In the genomic region with DNA sequence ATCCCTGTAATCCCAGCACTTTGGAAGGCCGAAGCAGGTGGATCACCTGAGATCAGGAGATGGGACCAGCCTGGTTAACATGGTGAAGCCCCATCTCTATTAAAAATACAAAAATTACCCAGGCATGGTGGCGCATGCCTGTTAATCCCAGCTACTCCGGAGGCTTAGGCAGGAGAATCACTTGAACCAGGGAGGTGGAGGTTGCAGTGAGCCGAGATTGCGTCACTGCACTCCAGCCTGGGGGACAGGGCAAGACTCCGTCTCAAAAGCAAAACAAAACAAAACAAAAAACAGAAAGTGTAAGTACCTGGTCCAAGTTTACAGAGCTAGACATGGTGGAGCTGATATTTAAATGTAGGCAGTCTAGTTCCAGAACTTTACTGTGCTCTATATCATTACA, we compare ENCODE assay signal across 8 cellular contexts.
A peak's percentile ranks its signal among the peaks of the same experiment; 100 is the strongest.
DNase-seq lines count a peak whose midpoint lies in the region; ATAC-seq, FAIRE-seq and TF ChIP-seq lines count a peak whose summit lies in the region.
"Not testable (repeated sequence)": the region's sequence is repeated elsewhere in the genome, so short reads cannot be mapped to it uniquely, and the experiment has no call there.

No MANE protein-coding gene starts in this region.

- not testable (repeated sequence) for H3K14ac ChIP-seq in H1 (ENCODE audit: insufficient read length)

- TF ChIP-seq CTCF in HEK293 (tag by site-specific recombination; IDR thresholded peaks at IDR 0.05); H1 (IDR thresholded peaks at IDR 0.05; ENCODE audit: control extremely low read depth in 1 of 3, insufficient read depth in 1 of 3, low read depth in 1 of 3, low read length in 3 of 3): not testable (repeated sequence)

- not testable (repeated sequence) for H2BK5ac ChIP-seq in H1 (ENCODE audit: low read depth, low read length)

- FAIRE-seq in H1 (lab: Jason Lieb, UNC) = not testable (repeated sequence)

- H3K79me1 ChIP-seq in H1 (ENCODE audit: low read depth, low read length) = not testable (repeated sequence)

- CTCF ChIA-PET in HEK293 (lab: Yijun Ruan, JAX) (interaction anchor here (0.6 to 2.6 kb wide), 6 partner anchors 11 to 247 kb away, joined by 3 to 19 read pairs (median 4); partner anchors contain the start of genes ARID4B and GGPS1), H1 (lab: Charles Lee; ENCODE audit: partially characterized antibody) (interaction anchor here (1.2 to 5.5 kb wide), 3 partner anchors 70 to 161 kb away, joined by 3 to 39 read pairs (median 4); partner anchors contain the start of genes ARID4B and GGPS1)
- CTCF ChIA-PET in activated CD8-positive, alpha-beta T cell treated with anti-CD3 and anti-CD28 coated beads, Interleukin-2, amount 10 ng/mL, durations not matched to agents 7 days and 5 days (lab: Charles Lee) = interaction anchor here (0.7 to 3.9 kb wide), 13 partner anchors 9 to 158 kb away, joined by 3 to 31 read pairs (median 4); partner anchors contain the start of gene GGPS1
- CTCF ChIA-PET in naive thymus-derived CD4-positive, alpha-beta T cell (lab: Charles Lee) = interaction anchor here (0.6 to 1.7 kb wide), 3 partner anchors 10 to 158 kb away, joined by 3 to 15 read pairs (median 3); no protein-coding TSS in a partner anchor

- not testable (repeated sequence) for H3K27ac ChIP-seq in CD4-positive, CD25-positive, alpha-beta regulatory T cell (ENCODE audit: insufficient read depth, low read length, poor library complexity, severe bottlenecking); HEK293 (ENCODE audit: extremely low read depth, low read depth, low read length); H1 (ENCODE audit: low read depth, low read length); naive thymus-derived CD4-positive, alpha-beta T cell (ENCODE audit: low read depth, low read length)

- not testable (repeated sequence) for H3K23me2 ChIP-seq in H1 (ENCODE audit: low read depth, low read length)

- not testable (repeated sequence) for H3K23ac ChIP-seq in H1 (ENCODE audit: insufficient read length)

- H3K4me2 ChIP-seq in H1 (ENCODE audit: insufficient read depth in 1 of 2, low read depth in 2 of 2, low read length in 2 of 2) = not testable (repeated sequence)

- not testable (repeated sequence) for TF ChIP-seq POLR2A in H1 (IDR thresholded peaks at IDR 0.05; ENCODE audit: control extremely low read depth in 1 of 2, low read depth in 2 of 2, low read length in 2 of 2)

- H3K27me3 Mint-ChIP-seq in CD4-positive, CD25-positive, alpha-beta regulatory T cell; T-helper 17 cell; activated CD8-positive, alpha-beta T cell treated with anti-CD3 and anti-CD28 coated beads, Interleukin-2, amount 10 ng/mL, durations not matched to agents 7 days and 5 days (ENCODE audit: low read depth); naive thymus-derived CD4-positive, alpha-beta T cell: not testable (repeated sequence)

- H2AFZ ChIP-seq in H1 (ENCODE audit: low read length) = not testable (repeated sequence)

- H3K27me3 ChIP-seq in CD4-positive, CD25-positive, alpha-beta regulatory T cell (ENCODE audit: control insufficient read depth, insufficient read depth, low read length); H1 (replicated peaks in 1 of 4; ENCODE audit: control insufficient read depth in 3 of 4, extremely low read depth in 1 of 4, insufficient read depth in 3 of 4, low read length in 3 of 4); naive thymus-derived CD4-positive, alpha-beta T cell (ENCODE audit: control insufficient read depth in 2 of 2, insufficient read depth in 2 of 2, low read length in 2 of 2): not testable (repeated sequence)

- not testable (repeated sequence) for DNase-seq in CD4-positive, CD25-positive, alpha-beta regulatory T cell; T-helper 17 cell; activated CD8-positive, alpha-beta T cell treated with anti-CD3 and anti-CD28 coated beads, Interleukin-2, amount 10 ng/mL, durations not matched to agents 7 days and 5 days; activated naive CD4-positive, alpha-beta T cell treated with anti-CD3 and anti-CD28 coated beads, Interleukin-2, amount 50 U/mL, for 72 hours (ENCODE audit: low spot score in 2 of 2); H1 (ENCODE audit: low read depth in 1 of 2, low spot score in 2 of 2); naive thymus-derived CD4-positive, alpha-beta T cell; stimulated activated effector memory CD8-positive, alpha-beta T cell treated with anti-CD3 and anti-CD28 coated beads, Interleukin-12 subunit alpha, Interleukin-12 subunit beta, amount 100 ng/mL, for 72 hours (ENCODE audit: low spot score in 2 of 2)

- POLR2A ChIA-PET in HEK293 (lab: Yijun Ruan, JAX) = interaction anchor here (0.6 to 1.2 kb wide), 3 partner anchors 17 to 137 kb away, joined by 3 to 9 read pairs (median 3); partner anchors contain the start of genes ARID4B and GGPS1
- POLR2A ChIA-PET in activated CD8-positive, alpha-beta T cell treated with anti-CD3 and anti-CD28 coated beads, Interleukin-2, amount 10 ng/mL, durations not matched to agents 7 days and 5 days (lab: Charles Lee) = interaction anchor here (1.2 kb wide), 1 partner anchor 47 kb away, joined by 4 read pairs; no protein-coding TSS in a partner anchor
- POLR2A ChIA-PET in H1 (lab: Charles Lee; ENCODE audit: partially characterized antibody) = not testable (repeated sequence)
- POLR2A ChIA-PET in naive thymus-derived CD4-positive, alpha-beta T cell (lab: Charles Lee) = interaction anchor here (0.5 to 2.0 kb wide), 4 partner anchors 11 to 73 kb away, joined by 3 to 7 read pairs (median 4); no protein-coding TSS in a partner anchor

- not testable (repeated sequence) for TF ChIP-seq RAD21 in H1 (IDR thresholded peaks at IDR 0.05 in 1 of 2, conservative IDR thresholded peaks at IDR 0.05 in 1 of 2; ENCODE audit: low read depth in 2 of 2, low read length in 2 of 2)

- not testable (repeated sequence) for H3K18ac ChIP-seq in H1 (ENCODE audit: extremely low read depth, low read length)

- peak overlapping the region; percentile 65 to 83 (median 66) for H3K27ac Mint-ChIP-seq in CD4-positive, CD25-positive, alpha-beta regulatory T cell
- H3K27ac Mint-ChIP-seq in T-helper 17 cell = peak overlapping the region; percentile 78
- H3K27ac Mint-ChIP-seq in activated CD8-positive, alpha-beta T cell treated with anti-CD3 and anti-CD28 coated beads, Interleukin-2, amount 10 ng/mL, durations not matched to agents 7 days and 5 days = peak overlapping the region; percentile 39
- peak overlapping the region; percentile 33 to 40 for H3K27ac Mint-ChIP-seq in activated naive CD4-positive, alpha-beta T cell treated with anti-CD3 and anti-CD28 coated beads, Interleukin-2, amount 50 U/mL, for 72 hours
- H3K27ac Mint-ChIP-seq in naive thymus-derived CD4-positive, alpha-beta T cell = peak overlapping the region; percentile 11 to 86 (median 41)
- peak overlapping the region; percentile 20 for H3K27ac Mint-ChIP-seq in stimulated activated effector memory CD8-positive, alpha-beta T cell treated with anti-CD3 and anti-CD28 coated beads, Interleukin-12 subunit alpha, Interleukin-12 subunit beta, amount 100 ng/mL, for 72 hours

- H3K79me2 ChIP-seq in H1 (ENCODE audit: control insufficient read depth in 1 of 2, insufficient read depth in 2 of 2, low read length in 2 of 2) = peaks cover 4 to 60% of the 10 kb centered on the region in 2 experiments; a peak in 3 of 4 replicates

- not testable (repeated sequence) for H3K9me3 ChIP-seq in CD4-positive, CD25-positive, alpha-beta regulatory T cell (ENCODE audit: control insufficient read depth in 2 of 2, low read length in 2 of 2); HEK293 (ENCODE audit: control insufficient read depth, insufficient read depth, low read depth, low read length); T-helper 17 cell (ENCODE audit: control insufficient read depth, low read length, poor library complexity, severe bottlenecking); H1 (ENCODE audit: insufficient read depth in 2 of 2, low read depth in 1 of 2, low read length in 1 of 2); naive thymus-derived CD4-positive, alpha-beta T cell (ENCODE audit: control insufficient read depth in 2 of 3, low read length in 3 of 3)

- H4K91ac ChIP-seq in H1 (replicated peaks; ENCODE audit: insufficient read length, low read length) = not testable (repeated sequence)

- not testable (repeated sequence) for H4K20me1 ChIP-seq in H1 (replicated peaks in 1 of 2; ENCODE audit: control insufficient read depth in 1 of 2, insufficient read depth in 2 of 2, low read length in 2 of 2)

- intact Hi-C loops in naive thymus-derived CD4-positive, alpha-beta T cell (cut with micrococcal nuclease) = loop anchor here in 1 of 2 donors (1.0 to 2.0 kb wide), 2 partner anchors 8 to 17 kb away; no protein-coding TSS in a partner anchor

- peaks cover 28% of the 10 kb centered on the region for H3K36me3 ChIP-seq in CD4-positive, CD25-positive, alpha-beta regulatory T cell (ENCODE audit: control insufficient read depth, insufficient read depth, low read length)
- H3K36me3 ChIP-seq in HEK293 (ENCODE audit: control insufficient read depth in 2 of 2, insufficient read depth in 1 of 2, low read length in 2 of 2); H1 (ENCODE audit: control insufficient read depth in 2 of 4, insufficient read depth in 4 of 4, low read length in 3 of 4); naive thymus-derived CD4-positive, alpha-beta T cell (ENCODE audit: control insufficient read depth in 2 of 3, insufficient read depth in 3 of 3, low read length in 3 of 3): not testable (repeated sequence)

- H3K4ac ChIP-seq in H1 (replicated peaks; ENCODE audit: insufficient read length, low read depth, low read length) = not testable (repeated sequence)

- H3K9me3 Mint-ChIP-seq in CD4-positive, CD25-positive, alpha-beta regulatory T cell; activated CD8-positive, alpha-beta T cell treated with anti-CD3 and anti-CD28 coated beads, Interleukin-2, amount 10 ng/mL, durations not matched to agents 7 days and 5 days (ENCODE audit: insufficient read depth); activated naive CD4-positive, alpha-beta T cell treated with anti-CD3 and anti-CD28 coated beads, Interleukin-2, amount 50 U/mL, for 72 hours; naive thymus-derived CD4-positive, alpha-beta T cell; stimulated activated effector memory CD8-positive, alpha-beta T cell treated with anti-CD3 and anti-CD28 coated beads, Interleukin-12 subunit alpha, Interleukin-12 subunit beta, amount 100 ng/mL, for 72 hours: not testable (repeated sequence)

- not testable (repeated sequence) for H3K4me3 ChIP-seq in CD4-positive, CD25-positive, alpha-beta regulatory T cell (ENCODE audit: low read depth, low read length); HEK293 (ENCODE audit: low read depth, low read length); H1 (ENCODE audit: extremely low read depth in 1 of 4, insufficient read depth in 2 of 4, low read depth in 3 of 4, low read length in 4 of 4); naive thymus-derived CD4-positive, alpha-beta T cell (ENCODE audit: low read length)

- H3K4me1 Mint-ChIP-seq in CD4-positive, CD25-positive, alpha-beta regulatory T cell = peaks cover 42 to 81% (median 63%) of the 10 kb centered on the region in 4 donors
- H3K4me1 Mint-ChIP-seq in T-helper 17 cell = peaks cover 30% of the 10 kb centered on the region
- peaks cover 41% of the 10 kb centered on the region for H3K4me1 Mint-ChIP-seq in activated CD8-positive, alpha-beta T cell treated with anti-CD3 and anti-CD28 coated beads, Interleukin-2, amount 10 ng/mL, durations not matched to agents 7 days and 5 days (ENCODE audit: low read depth)
- H3K4me1 Mint-ChIP-seq in naive thymus-derived CD4-positive, alpha-beta T cell = peaks cover 37 to 87% (median 69%) of the 10 kb centered on the region in 7 donors
- H3K4me1 Mint-ChIP-seq in stimulated activated effector memory CD8-positive, alpha-beta T cell treated with anti-CD3 and anti-CD28 coated beads, Interleukin-12 subunit alpha, Interleukin-12 subunit beta, amount 100 ng/mL, for 72 hours = peaks cover 21% of the 10 kb centered on the region

- H2AK5ac ChIP-seq in H1 (ENCODE audit: low read depth, low read length) = not testable (repeated sequence)

- not testable (repeated sequence) for ATAC-seq in CD4-positive, CD25-positive, alpha-beta regulatory T cell (ENCODE audit: low read depth in 2 of 2); T-helper 17 cell; activated CD8-positive, alpha-beta T cell treated with anti-CD3 and anti-CD28 coated beads, Interleukin-2, amount 10 ng/mL, durations not matched to agents 7 days and 5 days; activated naive CD4-positive, alpha-beta T cell treated with anti-CD3 and anti-CD28 coated beads, Interleukin-2, amount 50 U/mL, for 72 hours; naive thymus-derived CD4-positive, alpha-beta T cell; stimulated activated effector memory CD8-positive, alpha-beta T cell treated with anti-CD3 and anti-CD28 coated beads, Interleukin-12 subunit alpha, Interleukin-12 subunit beta, amount 100 ng/mL, for 72 hours

- not testable (repeated sequence) for H2BK12ac ChIP-seq in H1 (ENCODE audit: low read depth, low read length)

- H4K5ac ChIP-seq in H1 (ENCODE audit: insufficient read length, low read depth, low read length) = not testable (repeated sequence)

- not testable (repeated sequence) for H3K36me3 Mint-ChIP-seq in CD4-positive, CD25-positive, alpha-beta regulatory T cell; T-helper 17 cell (ENCODE audit: low read depth); activated naive CD4-positive, alpha-beta T cell treated with anti-CD3 and anti-CD28 coated beads, Interleukin-2, amount 50 U/mL, for 72 hours; naive thymus-derived CD4-positive, alpha-beta T cell
- H3K36me3 Mint-ChIP-seq in activated CD8-positive, alpha-beta T cell treated with anti-CD3 and anti-CD28 coated beads, Interleukin-2, amount 10 ng/mL, durations not matched to agents 7 days and 5 days (ENCODE audit: low read depth) = peaks cover 24% of the 10 kb centered on the region
- peaks cover 52% of the 10 kb centered on the region for H3K36me3 Mint-ChIP-seq in stimulated activated effector memory CD8-positive, alpha-beta T cell treated with anti-CD3 and anti-CD28 coated beads, Interleukin-12 subunit alpha, Interleukin-12 subunit beta, amount 100 ng/mL, for 72 hours

- not testable (repeated sequence) for H3K4me3 Mint-ChIP-seq in CD4-positive, CD25-positive, alpha-beta regulatory T cell; T-helper 17 cell; activated CD8-positive, alpha-beta T cell treated with anti-CD3 and anti-CD28 coated beads, Interleukin-2, amount 10 ng/mL, durations not matched to agents 7 days and 5 days; naive thymus-derived CD4-positive, alpha-beta T cell; stimulated activated effector memory CD8-positive, alpha-beta T cell treated with anti-CD3 and anti-CD28 coated beads, Interleukin-12 subunit alpha, Interleukin-12 subunit beta, amount 100 ng/mL, for 72 hours

- not testable (repeated sequence) for H2BK15ac ChIP-seq in H1 (ENCODE audit: low read length)

- not testable (repeated sequence) for H3K56ac ChIP-seq in H1 (replicated peaks; ENCODE audit: insufficient read length, low read depth, low read length)

- 95% methylated on average over 6 of the region's 6 CpGs; no CpG with 5 or more reads in 1 of the 2 experiments for WGBS in H1 (ENCODE audit: extremely low coverage in 1 of 2, insufficient coverage in 1 of 2, insufficient read length in 1 of 2, insufficient replicate concordance in 2 of 2, low coverage in 1 of 2, low lambda C conversion rate in 2 of 2, missing lambda C conversion rate in 1 of 2), 2 experiments

- TF ChIP-seq EP300 in H1 (IDR thresholded peaks at IDR 0.05; ENCODE audit: borderline replicate concordance in 1 of 2, low read depth in 2 of 2, low read length in 2 of 2) = not testable (repeated sequence)

- H4K8ac ChIP-seq in H1 (ENCODE audit: extremely low read depth, insufficient read depth, low read length) = not testable (repeated sequence)

- not testable (repeated sequence) for H3K9ac ChIP-seq in H1 (replicated peaks in 1 of 4; ENCODE audit: extremely low read depth in 1 of 4, low read depth in 3 of 4, low read length in 3 of 4)

- H2BK20ac ChIP-seq in H1 (ENCODE audit: low read length) = not testable (repeated sequence)

- H2BK120ac ChIP-seq in H1 (replicated peaks; ENCODE audit: low read depth, low read length) = not testable (repeated sequence)

- H3K4me1 ChIP-seq in CD4-positive, CD25-positive, alpha-beta regulatory T cell (ENCODE audit: control insufficient read depth, insufficient read depth, low read length, poor library complexity, severe bottlenecking) = peaks cover 38% of the 10 kb centered on the region
- peaks cover 20% of the 10 kb centered on the region for H3K4me1 ChIP-seq in HEK293 (ENCODE audit: control insufficient read depth, insufficient read depth, low read length)
- H3K4me1 ChIP-seq in H1 (replicated peaks in 1 of 4; ENCODE audit: control insufficient read depth in 3 of 4, insufficient read depth in 4 of 4, low read length in 3 of 4) = not testable (repeated sequence)
- H3K4me1 ChIP-seq in naive thymus-derived CD4-positive, alpha-beta T cell (ENCODE audit: control insufficient read depth in 2 of 2, insufficient read depth in 2 of 2, low read length in 2 of 2) = peaks cover 22 to 31% of the 10 kb centered on the region in 2 donors

Comparison
In these comparisons a context has a peak if more than half of its experiments do, and no peak if none do; other contexts are left out.
1. H3K27ac Mint-ChIP-seq: peak in every context shown above with its lines; median percentile 78 in T-helper 17 cell; 66 in CD4-positive, CD25-positive, alpha-beta regulatory T cell; 41 in naive thymus-derived CD4-positive, alpha-beta T cell; 39 in activated CD8-positive, alpha-beta T cell treated with anti-CD3 and anti-CD28 coated beads, Interleukin-2, amount 10 ng/mL, durations not matched to agents 7 days and 5 days; 36 in activated naive CD4-positive, alpha-beta T cell treated with anti-CD3 and anti-CD28 coated beads, Interleukin-2, amount 50 U/mL, for 72 hours; 20 in stimulated activated effector memory CD8-positive, alpha-beta T cell treated with anti-CD3 and anti-CD28 coated beads, Interleukin-12 subunit alpha, Interleukin-12 subunit beta, amount 100 ng/mL, for 72 hours.